In the genomic region with DNA sequence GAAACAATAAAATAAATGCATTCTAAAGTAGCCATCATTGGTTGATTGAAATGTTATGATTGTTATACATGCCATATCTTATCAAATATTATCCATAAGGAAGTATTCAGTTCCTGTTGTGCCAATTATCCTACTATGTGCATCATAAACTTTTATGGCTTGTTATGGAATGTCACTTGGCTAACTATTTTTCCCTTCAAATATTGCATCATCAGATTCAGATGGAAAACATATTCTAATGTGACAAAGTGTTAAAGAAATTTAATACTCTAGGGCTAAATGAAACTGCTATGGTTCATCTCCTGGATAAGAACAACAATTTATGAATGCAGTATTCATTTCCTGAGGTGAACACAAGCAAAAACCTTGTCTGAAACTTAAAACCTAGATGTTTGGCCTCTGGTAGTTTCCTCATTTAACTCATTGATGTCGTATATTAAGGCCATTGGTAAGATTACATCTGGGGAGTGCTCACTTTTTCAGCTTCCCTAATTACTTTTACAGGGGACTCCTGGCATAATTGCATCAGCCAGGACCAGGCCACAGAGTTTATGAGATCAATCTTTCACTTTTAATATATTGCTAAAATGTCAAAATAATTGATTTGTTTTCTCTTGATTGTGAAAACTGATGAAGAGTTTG, we compare ENCODE assay signal across 1 cellular context.
A peak's percentile ranks its signal among the peaks of the same experiment; 100 is the strongest.
TF ChIP-seq lines count a peak whose summit lies in the region.

No MANE protein-coding gene starts in this region.

TF ChIP-seq in HEK293, 187 proteins besides CTCF, POLR2A, EP300 and RAD21 (continued from another document and continues in another):
- TF ChIP-seq, protein P1, sequence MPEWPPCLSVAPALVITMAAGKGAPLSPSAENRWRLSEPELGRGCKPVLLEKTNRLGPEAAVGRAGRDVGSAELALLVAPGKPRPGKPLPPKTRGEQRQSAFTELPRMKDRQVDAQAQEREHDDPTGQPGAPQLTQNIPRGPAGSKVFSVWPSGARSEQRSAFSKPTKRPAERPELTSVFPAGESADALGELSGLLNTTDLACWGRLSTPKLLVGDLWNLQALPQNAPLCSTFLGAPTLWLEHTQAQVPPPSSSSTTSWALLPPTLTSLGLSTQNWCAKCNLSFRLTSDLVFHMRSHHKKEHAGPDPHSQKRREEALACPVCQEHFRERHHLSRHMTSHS (tag by site-specific recombination; IDR thresholded peaks at IDR 0.05): peak; percentile 85
- TF ChIP-seq ZSCAN23 (tag by site-specific recombination; IDR thresholded peaks at IDR 0.05) (peak; percentile 57; the same call in 1 of the 2 replicates), ZNF843 (tag by site-specific recombination; IDR thresholded peaks at IDR 0.05) (peak; percentile 89), MYNN (tag by site-specific recombination; IDR thresholded peaks at IDR 0.05; ENCODE audit: borderline replicate concordance) (no peak), ZNF221 (tag by site-specific recombination; IDR thresholded peaks at IDR 0.05; ENCODE audit: borderline replicate concordance) (0 out of 2 replicates have a peak, but pooled peaks have one; percentile 1), ZFHX2 (tag by site-specific recombination; conservative IDR thresholded peaks at IDR 0.05) (no peak), ZNF626 (tag by site-specific recombination; IDR thresholded peaks at IDR 0.05) (no peak), IKZF3 (tag by site-specific recombination; IDR thresholded peaks at IDR 0.05) (peak; percentile 85), TCF7L2 (IDR thresholded peaks at IDR 0.05; ENCODE audit: borderline replicate concordance, low read depth, low read length) (0 out of 2 replicates have a peak, but pooled peaks have one; percentile 39), ZNF561 (tag by site-specific recombination; IDR thresholded peaks at IDR 0.05; ENCODE audit: borderline replicate concordance) (0 out of 2 replicates have a peak, but pooled peaks have one; percentile 30), HOXD13 (CRISPR knock-in tag; IDR thresholded peaks at IDR 0.05; ENCODE audit: borderline replicate concordance) (no peak), KLF10 (tag by site-specific recombination; IDR thresholded peaks at IDR 0.05) (peak; percentile 86), ZNF629 (tag by site-specific recombination; IDR thresholded peaks at IDR 0.05) (peak; percentile 86), BCL11B (tag by site-specific recombination; IDR thresholded peaks at IDR 0.05; ENCODE audit: low read depth) (0 out of 2 replicates have a peak, but pooled peaks have one; percentile 51), ZNF350 (tag by site-specific recombination; IDR thresholded peaks at IDR 0.05) (peak; percentile 18; the same call in 1 of the 2 replicates), ZNF610 (tag by site-specific recombination; IDR thresholded peaks at IDR 0.05; ENCODE audit: borderline replicate concordance) (0 out of 2 replicates have a peak, but pooled peaks have one; percentile 39), ZNF248 (tag by site-specific recombination; IDR thresholded peaks at IDR 0.05) (no peak), ZNF660 (tag by site-specific recombination; IDR thresholded peaks at IDR 0.05) (0 out of 2 replicates have a peak, but pooled peaks have one; percentile 8), ZNF596 (tag by site-specific recombination; IDR thresholded peaks at IDR 0.05) (no peak), ZBTB8A (tag by site-specific recombination; IDR thresholded peaks at IDR 0.05) (peak; percentile 44), ZNF146 (tag by site-specific recombination; IDR thresholded peaks at IDR 0.05) (peak; percentile 77; the same call in 1 of the 2 replicates), ZNF510 (tag by site-specific recombination; IDR thresholded peaks at IDR 0.05; ENCODE audit: insufficient replicate concordance) (peak; percentile 83), MZF1 (tag by site-specific recombination; IDR thresholded peaks at IDR 0.05; ENCODE audit: borderline replicate concordance) (peak; percentile 77), FEZF1 (tag by site-specific recombination; IDR thresholded peaks at IDR 0.05) (peak; percentile 91), ZNF560 (tag by site-specific recombination; IDR thresholded peaks at IDR 0.05; ENCODE audit: borderline replicate concordance) (no peak), OSR2 (tag by site-specific recombination; IDR thresholded peaks at IDR 0.05) (peak; percentile 95), ZFP69B (tag by site-specific recombination; IDR thresholded peaks at IDR 0.05) (peak; percentile 84)
- TF ChIP-seq, protein P2, sequence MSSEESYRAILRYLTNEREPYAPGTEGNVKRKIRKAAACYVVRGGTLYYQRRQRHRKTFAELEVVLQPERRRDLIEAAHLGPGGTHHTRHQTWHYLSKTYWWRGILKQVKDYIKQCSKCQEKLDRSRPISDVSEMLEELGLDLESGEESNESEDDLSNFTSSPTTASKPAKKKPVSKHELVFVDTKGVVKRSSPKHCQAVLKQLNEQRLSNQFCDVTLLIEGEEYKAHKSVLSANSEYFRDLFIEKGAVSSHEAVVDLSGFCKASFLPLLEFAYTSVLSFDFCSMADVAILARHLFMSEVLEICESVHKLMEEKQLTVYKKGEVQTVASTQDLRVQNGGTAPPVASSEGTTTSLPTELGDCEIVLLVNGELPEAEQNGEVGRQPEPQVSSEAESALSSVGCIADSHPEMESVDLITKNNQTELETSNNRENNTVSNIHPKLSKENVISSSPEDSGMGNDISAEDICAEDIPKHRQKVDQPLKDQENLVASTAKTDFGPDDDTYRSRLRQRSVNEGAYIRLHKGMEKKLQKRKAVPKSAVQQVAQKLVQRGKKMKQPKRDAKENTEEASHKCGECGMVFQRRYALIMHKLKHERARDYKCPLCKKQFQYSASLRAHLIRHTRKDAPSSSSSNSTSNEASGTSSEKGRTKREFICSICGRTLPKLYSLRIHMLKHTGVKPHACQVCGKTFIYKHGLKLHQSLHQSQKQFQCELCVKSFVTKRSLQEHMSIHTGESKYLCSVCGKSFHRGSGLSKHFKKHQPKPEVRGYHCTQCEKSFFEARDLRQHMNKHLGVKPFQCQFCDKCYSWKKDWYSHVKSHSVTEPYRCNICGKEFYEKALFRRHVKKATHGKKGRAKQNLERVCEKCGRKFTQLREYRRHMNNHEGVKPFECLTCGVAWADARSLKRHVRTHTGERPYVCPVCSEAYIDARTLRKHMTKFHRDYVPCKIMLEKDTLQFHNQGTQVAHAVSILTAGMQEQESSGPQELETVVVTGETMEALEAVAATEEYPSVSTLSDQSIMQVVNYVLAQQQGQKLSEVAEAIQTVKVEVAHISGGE (tag by site-specific recombination; conservative IDR thresholded peaks at IDR 0.05; ENCODE audit: low read depth): peak; percentile 51; the same call in 1 of the 2 replicates
- TF ChIP-seq, protein P3, sequence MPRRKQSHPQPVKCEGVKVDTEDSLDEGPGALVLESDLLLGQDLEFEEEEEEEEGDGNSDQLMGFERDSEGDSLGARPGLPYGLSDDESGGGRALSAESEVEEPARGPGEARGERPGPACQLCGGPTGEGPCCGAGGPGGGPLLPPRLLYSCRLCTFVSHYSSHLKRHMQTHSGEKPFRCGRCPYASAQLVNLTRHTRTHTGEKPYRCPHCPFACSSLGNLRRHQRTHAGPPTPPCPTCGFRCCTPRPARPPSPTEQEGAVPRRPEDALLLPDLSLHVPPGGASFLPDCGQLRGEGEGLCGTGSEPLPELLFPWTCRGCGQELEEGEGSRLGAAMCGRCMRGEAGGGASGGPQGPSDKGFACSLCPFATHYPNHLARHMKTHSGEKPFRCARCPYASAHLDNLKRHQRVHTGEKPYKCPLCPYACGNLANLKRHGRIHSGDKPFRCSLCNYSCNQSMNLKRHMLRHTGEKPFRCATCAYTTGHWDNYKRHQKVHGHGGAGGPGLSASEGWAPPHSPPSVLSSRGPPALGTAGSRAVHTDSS (tag by site-specific recombination; IDR thresholded peaks at IDR 0.05): 0 out of 2 replicates have a peak, but pooled peaks have one; percentile 12
- TF ChIP-seq, protein P4, sequence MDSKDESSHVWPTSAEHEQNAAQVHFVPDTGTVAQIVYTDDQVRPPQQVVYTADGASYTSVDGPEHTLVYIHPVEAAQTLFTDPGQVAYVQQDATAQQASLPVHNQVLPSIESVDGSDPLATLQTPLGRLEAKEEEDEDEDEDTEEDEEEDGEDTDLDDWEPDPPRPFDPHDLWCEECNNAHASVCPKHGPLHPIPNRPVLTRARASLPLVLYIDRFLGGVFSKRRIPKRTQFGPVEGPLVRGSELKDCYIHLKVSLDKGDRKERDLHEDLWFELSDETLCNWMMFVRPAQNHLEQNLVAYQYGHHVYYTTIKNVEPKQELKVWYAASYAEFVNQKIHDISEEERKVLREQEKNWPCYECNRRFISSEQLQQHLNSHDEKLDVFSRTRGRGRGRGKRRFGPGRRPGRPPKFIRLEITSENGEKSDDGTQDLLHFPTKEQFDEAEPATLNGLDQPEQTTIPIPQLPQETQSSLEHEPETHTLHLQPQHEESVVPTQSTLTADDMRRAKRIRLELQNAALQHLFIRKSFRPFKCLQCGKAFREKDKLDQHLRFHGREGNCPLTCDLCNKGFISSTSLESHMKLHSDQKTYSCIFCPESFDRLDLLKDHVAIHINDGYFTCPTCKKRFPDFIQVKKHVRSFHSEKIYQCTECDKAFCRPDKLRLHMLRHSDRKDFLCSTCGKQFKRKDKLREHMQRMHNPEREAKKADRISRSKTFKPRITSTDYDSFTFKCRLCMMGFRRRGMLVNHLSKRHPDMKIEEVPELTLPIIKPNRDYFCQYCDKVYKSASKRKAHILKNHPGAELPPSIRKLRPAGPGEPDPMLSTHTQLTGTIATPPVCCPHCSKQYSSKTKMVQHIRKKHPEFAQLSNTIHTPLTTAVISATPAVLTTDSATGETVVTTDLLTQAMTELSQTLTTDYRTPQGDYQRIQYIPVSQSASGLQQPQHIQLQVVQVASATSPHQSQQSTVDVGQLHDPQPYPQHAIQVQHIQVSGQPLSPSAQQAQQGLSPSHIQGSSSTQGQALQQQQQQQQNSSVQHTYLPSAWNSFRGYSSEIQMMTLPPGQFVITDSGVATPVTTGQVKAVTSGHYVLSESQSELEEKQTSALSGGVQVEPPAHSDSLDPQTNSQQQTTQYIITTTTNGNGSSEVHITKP (tag by site-specific recombination; IDR thresholded peaks at IDR 0.05): peak; percentile 44; the same call in 1 of the 2 replicates
- TF ChIP-seq, protein P5, sequence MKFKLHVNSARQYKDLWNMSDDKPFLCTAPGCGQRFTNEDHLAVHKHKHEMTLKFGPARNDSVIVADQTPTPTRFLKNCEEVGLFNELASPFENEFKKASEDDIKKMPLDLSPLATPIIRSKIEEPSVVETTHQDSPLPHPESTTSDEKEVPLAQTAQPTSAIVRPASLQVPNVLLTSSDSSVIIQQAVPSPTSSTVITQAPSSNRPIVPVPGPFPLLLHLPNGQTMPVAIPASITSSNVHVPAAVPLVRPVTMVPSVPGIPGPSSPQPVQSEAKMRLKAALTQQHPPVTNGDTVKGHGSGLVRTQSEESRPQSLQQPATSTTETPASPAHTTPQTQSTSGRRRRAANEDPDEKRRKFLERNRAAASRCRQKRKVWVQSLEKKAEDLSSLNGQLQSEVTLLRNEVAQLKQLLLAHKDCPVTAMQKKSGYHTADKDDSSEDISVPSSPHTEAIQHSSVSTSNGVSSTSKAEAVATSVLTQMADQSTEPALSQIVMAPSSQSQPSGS (tag by site-specific recombination; IDR thresholded peaks at IDR 0.05; ENCODE audit: low read depth): peak; percentile 90
- TF ChIP-seq, protein P6, sequence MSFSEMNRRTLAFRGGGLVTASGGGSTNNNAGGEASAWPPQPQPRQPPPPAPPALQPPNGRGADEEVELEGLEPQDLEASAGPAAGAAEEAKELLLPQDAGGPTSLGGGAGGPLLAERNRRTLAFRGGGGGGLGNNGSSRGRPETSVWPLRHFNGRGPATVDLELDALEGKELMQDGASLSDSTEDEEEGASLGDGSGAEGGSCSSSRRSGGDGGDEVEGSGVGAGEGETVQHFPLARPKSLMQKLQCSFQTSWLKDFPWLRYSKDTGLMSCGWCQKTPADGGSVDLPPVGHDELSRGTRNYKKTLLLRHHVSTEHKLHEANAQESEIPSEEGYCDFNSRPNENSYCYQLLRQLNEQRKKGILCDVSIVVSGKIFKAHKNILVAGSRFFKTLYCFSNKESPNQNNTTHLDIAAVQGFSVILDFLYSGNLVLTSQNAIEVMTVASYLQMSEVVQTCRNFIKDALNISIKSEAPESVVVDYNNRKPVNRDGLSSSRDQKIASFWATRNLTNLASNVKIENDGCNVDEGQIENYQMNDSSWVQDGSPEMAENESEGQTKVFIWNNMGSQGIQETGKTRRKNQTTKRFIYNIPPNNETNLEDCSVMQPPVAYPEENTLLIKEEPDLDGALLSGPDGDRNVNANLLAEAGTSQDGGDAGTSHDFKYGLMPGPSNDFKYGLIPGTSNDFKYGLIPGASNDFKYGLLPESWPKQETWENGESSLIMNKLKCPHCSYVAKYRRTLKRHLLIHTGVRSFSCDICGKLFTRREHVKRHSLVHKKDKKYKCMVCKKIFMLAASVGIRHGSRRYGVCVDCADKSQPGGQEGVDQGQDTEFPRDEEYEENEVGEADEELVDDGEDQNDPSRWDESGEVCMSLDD (tag by site-specific recombination; IDR thresholded peaks at IDR 0.05): no peak
- TF ChIP-seq, protein P7, sequence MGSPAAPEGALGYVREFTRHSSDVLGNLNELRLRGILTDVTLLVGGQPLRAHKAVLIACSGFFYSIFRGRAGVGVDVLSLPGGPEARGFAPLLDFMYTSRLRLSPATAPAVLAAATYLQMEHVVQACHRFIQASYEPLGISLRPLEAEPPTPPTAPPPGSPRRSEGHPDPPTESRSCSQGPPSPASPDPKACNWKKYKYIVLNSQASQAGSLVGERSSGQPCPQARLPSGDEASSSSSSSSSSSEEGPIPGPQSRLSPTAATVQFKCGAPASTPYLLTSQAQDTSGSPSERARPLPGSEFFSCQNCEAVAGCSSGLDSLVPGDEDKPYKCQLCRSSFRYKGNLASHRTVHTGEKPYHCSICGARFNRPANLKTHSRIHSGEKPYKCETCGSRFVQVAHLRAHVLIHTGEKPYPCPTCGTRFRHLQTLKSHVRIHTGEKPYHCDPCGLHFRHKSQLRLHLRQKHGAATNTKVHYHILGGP (tag by site-specific recombination; IDR thresholded peaks at IDR 0.05): peak; percentile 62; the same call in 1 of the 2 replicates
- TF ChIP-seq, protein P8, sequence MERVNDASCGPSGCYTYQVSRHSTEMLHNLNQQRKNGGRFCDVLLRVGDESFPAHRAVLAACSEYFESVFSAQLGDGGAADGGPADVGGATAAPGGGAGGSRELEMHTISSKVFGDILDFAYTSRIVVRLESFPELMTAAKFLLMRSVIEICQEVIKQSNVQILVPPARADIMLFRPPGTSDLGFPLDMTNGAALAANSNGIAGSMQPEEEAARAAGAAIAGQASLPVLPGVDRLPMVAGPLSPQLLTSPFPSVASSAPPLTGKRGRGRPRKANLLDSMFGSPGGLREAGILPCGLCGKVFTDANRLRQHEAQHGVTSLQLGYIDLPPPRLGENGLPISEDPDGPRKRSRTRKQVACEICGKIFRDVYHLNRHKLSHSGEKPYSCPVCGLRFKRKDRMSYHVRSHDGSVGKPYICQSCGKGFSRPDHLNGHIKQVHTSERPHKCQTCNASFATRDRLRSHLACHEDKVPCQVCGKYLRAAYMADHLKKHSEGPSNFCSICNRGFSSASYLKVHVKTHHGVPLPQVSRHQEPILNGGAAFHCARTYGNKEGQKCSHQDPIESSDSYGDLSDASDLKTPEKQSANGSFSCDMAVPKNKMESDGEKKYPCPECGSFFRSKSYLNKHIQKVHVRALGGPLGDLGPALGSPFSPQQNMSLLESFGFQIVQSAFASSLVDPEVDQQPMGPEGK (tag by site-specific recombination; IDR thresholded peaks at IDR 0.05): peak; percentile 64; the same call in 1 of the 2 replicates
